ENCODE assay signal across 22 cellular contexts in genomic region chr7:143012001-143012400, GRCh38. TPM values are rescaled to one million over a fixed set of nuclear protein-coding genes. Genes with fewer than 3 reads are reported as not detected.
DNase-seq lines count a peak whose midpoint lies in the region; ATAC-seq and TF ChIP-seq lines count a peak whose summit lies in the region.
"Had no signal": no experiment of that assay in that cellular context is flagged by ENCODE, and none has a peak within 500 bp of the region (broad histone marks: within the 10 kb centered on the region; RNA-seq: fewer than 3 reads in every experiment).

No MANE protein-coding gene starts in this region.

- H3K27ac ChIP-seq in A673 (ENCODE audit: low read depth, low read length, poor library complexity, severe bottlenecking): no peak overlapping the region
- H3K27ac ChIP-seq: 22Rv1, A549 had no signal

- H3F3A ChIP-seq in Loucy (ENCODE audit: low read depth): no peaks in the 10 kb centered on the region

- H3K9ac ChIP-seq in Loucy (ENCODE audit: low read depth, low read length, poor library complexity, severe bottlenecking): peak overlapping the region; percentile 52

- DNase-seq in A673 (ENCODE audit: low spot score) (peak; percentile 44), COLO668 (lab: John Stamatoyannopoulos, UW; ENCODE audit: unreplicated experiment) (no peak), AG08395 (ENCODE audit: low spot score) (no peak)
- DNase-seq: BE2C; C1 segment of cervical spinal cord; Caco-2; CD4-positive, CD25-positive, alpha-beta regulatory T cell; CD8-positive, alpha-beta memory T cell; DMS153; DMS79; HCEC 1CT; IMR-90 had no signal

- peaks cover 10% of the 10 kb centered on the region for H3K4me1 Mint-ChIP-seq in dendritic cell treated with granulocyte-macrophage colony-stimulating factor and Interleukin-4, amounts not matched to agents 40 ng/mL and 50 ng/mL, for 4 days (ENCODE audit: low read depth)
- peaks cover 60% of the 10 kb centered on the region for H3K4me1 Mint-ChIP-seq in stimulated activated memory B cell treated with anti-CD40 and anti-IgM and Interleukin-4, amounts not matched to agents 10 μg/mL and 1 μg/mL and 100 μg/mL, for 72 hours

- no peaks in the 10 kb centered on the region for H3K9me2 ChIP-seq in Loucy (replicated peaks; ENCODE audit: low read depth, low read length)

- no peaks in the 10 kb centered on the region for H3K79me2 ChIP-seq in Loucy (ENCODE audit: insufficient read depth, low read length)

- H3K9me3 Mint-ChIP-seq in dendritic cell treated with granulocyte-macrophage colony-stimulating factor and Interleukin-4, amounts not matched to agents 40 ng/mL and 50 ng/mL, for 4 days: no peaks in the 10 kb centered on the region
- peaks cover 3% of the 10 kb centered on the region for H3K9me3 Mint-ChIP-seq in stimulated activated memory B cell treated with anti-CD40 and anti-IgM and Interleukin-4, amounts not matched to agents 10 μg/mL and 1 μg/mL and 100 μg/mL, for 72 hours
- H3K9me3 Mint-ChIP-seq: CD4-positive, CD25-positive, alpha-beta regulatory T cell; CD8-positive, alpha-beta memory T cell; GM23338 had no signal

- ATAC-seq in stimulated activated memory B cell treated with anti-CD40 and anti-IgM and Interleukin-4, amounts not matched to agents 10 μg/mL and 1 μg/mL and 100 μg/mL, for 72 hours: no peak
- no peak for ATAC-seq in HG03196 (IDR thresholded peaks at IDR 0.05; ENCODE audit: unreplicated experiment)
- ATAC-seq: A549, GM12878, GM23338, K562 had no signal

- no TSS peak for BruUV-seq in A673 (replicated peaks; lab: Mats Ljungman, UMichigan)

- H3K27ac Mint-ChIP-seq in dendritic cell treated with granulocyte-macrophage colony-stimulating factor and Interleukin-4, amounts not matched to agents 40 ng/mL and 50 ng/mL, for 4 days: peak overlapping the region; percentile 11
- H3K27ac Mint-ChIP-seq in stimulated activated memory B cell treated with anti-CD40 and anti-IgM and Interleukin-4, amounts not matched to agents 10 μg/mL and 1 μg/mL and 100 μg/mL, for 72 hours: peak overlapping the region; percentile 55
- H3K27ac Mint-ChIP-seq: CD4-positive, CD25-positive, alpha-beta regulatory T cell; CD8-positive, alpha-beta memory T cell; GM23338 had no signal

- H3K4me3 Mint-ChIP-seq in dendritic cell treated with granulocyte-macrophage colony-stimulating factor and Interleukin-4, amounts not matched to agents 40 ng/mL and 50 ng/mL, for 4 days: no peak overlapping the region
- no peak overlapping the region for H3K4me3 Mint-ChIP-seq in stimulated activated memory B cell treated with anti-CD40 and anti-IgM and Interleukin-4, amounts not matched to agents 10 μg/mL and 1 μg/mL and 100 μg/mL, for 72 hours
- H3K4me3 Mint-ChIP-seq: CD4-positive, CD25-positive, alpha-beta regulatory T cell; CD8-positive, alpha-beta memory T cell; GM23338 had no signal

- no peaks in the 10 kb centered on the region for H4K20me1 ChIP-seq in Loucy (ENCODE audit: insufficient read depth, low read length, poor library complexity, severe bottlenecking)

- H3K4me2 ChIP-seq in Loucy (ENCODE audit: low read depth, low read length, poor library complexity, severe bottlenecking): peak overlapping the region; percentile 55
- H3K4me2 ChIP-seq: A549, GM23338 had no signal

- no peak overlapping the region for H2AFZ ChIP-seq in Loucy (ENCODE audit: low read length)
- H2AFZ ChIP-seq: GM23338 had no signal

- POLR2A ChIA-PET in A673 (lab: Charles Lee; ENCODE audit: low non-redundant PET): interaction anchor here (0.6 kb wide), 2 partner anchors 77 to 114 kb away, joined by 3 to 7 read pairs; no protein-coding TSS in a partner anchor

- TF ChIP-seq CTCF in A673 (conservative IDR thresholded peaks at IDR 0.05; ENCODE audit: low read depth, low read length) (no peak), Loucy (conservative IDR thresholded peaks at IDR 0.05; ENCODE audit: low read length) (no peak)

- H3K27me3 ChIP-seq in A673 (replicated peaks; ENCODE audit: insufficient read depth, low read depth, low read length, poor library complexity): peaks cover 3% of the 10 kb centered on the region
- H3K27me3 ChIP-seq in Loucy (ENCODE audit: insufficient read depth, low read length, poor library complexity, severe bottlenecking): no peaks in the 10 kb centered on the region
- H3K27me3 ChIP-seq: BE2C had no signal

- H3K36me3 ChIP-seq in A673 (ENCODE audit: insufficient read depth, low read length, poor library complexity, severe bottlenecking): no peaks in the 10 kb centered on the region
- no peaks in the 10 kb centered on the region for H3K36me3 ChIP-seq in Loucy (ENCODE audit: insufficient read depth, low read length)
- H3K36me3 ChIP-seq: BE2C had no signal

- intact Hi-C loops in A673 (cut with micrococcal nuclease; ENCODE audit: unreplicated experiment): no loop called here
- intact Hi-C loops in dendritic cell treated with granulocyte-macrophage colony-stimulating factor and Interleukin-4, amounts not matched to agents 40 ng/mL and 50 ng/mL, for 4 days (cut with micrococcal nuclease): no loop called here

- no peaks in the 10 kb centered on the region for H3K36me3 Mint-ChIP-seq in dendritic cell treated with granulocyte-macrophage colony-stimulating factor and Interleukin-4, amounts not matched to agents 40 ng/mL and 50 ng/mL, for 4 days (ENCODE audit: low read depth)
- no peaks in the 10 kb centered on the region for H3K36me3 Mint-ChIP-seq in stimulated activated memory B cell treated with anti-CD40 and anti-IgM and Interleukin-4, amounts not matched to agents 10 μg/mL and 1 μg/mL and 100 μg/mL, for 72 hours
- H3K36me3 Mint-ChIP-seq: CD4-positive, CD25-positive, alpha-beta regulatory T cell had no signal

- no peaks in the 10 kb centered on the region for H3K4me1 ChIP-seq in A673 (ENCODE audit: insufficient read depth, low read length, poor library complexity, severe bottlenecking)
- H3K4me1 ChIP-seq in Loucy (ENCODE audit: insufficient read depth, low read length, poor library complexity, severe bottlenecking): peaks cover 35% of the 10 kb centered on the region
- H3K4me1 ChIP-seq: BE2C, Caco-2 had no signal

- H3K9me3 ChIP-seq in A673 (ENCODE audit: low read depth, low read length, poor library complexity, severe bottlenecking) (no peaks in the 10 kb centered on the region), Loucy (ENCODE audit: insufficient read depth, low read depth, low read length) (no peaks in the 10 kb centered on the region)
- H3K9me3 ChIP-seq: A549, BE2C, Caco-2 had no signal

- CTCF ChIA-PET in A673 (lab: Charles Lee): interaction anchor here (0.7 to 1.8 kb wide), 2 partner anchors 49 to 203 kb away, joined by 3 to 7 read pairs; no protein-coding TSS in a partner anchor

- peaks cover 4% of the 10 kb centered on the region for H3K27me3 Mint-ChIP-seq in dendritic cell treated with granulocyte-macrophage colony-stimulating factor and Interleukin-4, amounts not matched to agents 40 ng/mL and 50 ng/mL, for 4 days
- no peaks in the 10 kb centered on the region for H3K27me3 Mint-ChIP-seq in stimulated activated memory B cell treated with anti-CD40 and anti-IgM and Interleukin-4, amounts not matched to agents 10 μg/mL and 1 μg/mL and 100 μg/mL, for 72 hours

- H3K4me3 ChIP-seq in A673 (ENCODE audit: low read depth, low read length, poor library complexity, severe bottlenecking) (no peak overlapping the region), Loucy (ENCODE audit: low read length, poor library complexity, severe bottlenecking) (peak overlapping the region; percentile 48)
- H3K4me3 ChIP-seq: A549, GM12878, GM23338, K562 had no signal

RNA-seq across cellular contexts. Expression of gene OR9A2, which starts 14.9 kb away (rescaled TPM):
- total RNA-seq in A673 (2021): not detected in 2 replicates
- total RNA-seq: Caco-2; CD4-positive, CD25-positive, alpha-beta regulatory T cell; CD8-positive, alpha-beta memory T cell; G401; GM12878; GM23338; IMR-90; K562 had no signal

RNA-seq across cellular contexts. Expression of gene OR6V1, which starts 40.1 kb away (rescaled TPM):
- not detected in 2 replicates for total RNA-seq in A673 (2021)
- total RNA-seq: Caco-2; CD4-positive, CD25-positive, alpha-beta regulatory T cell; CD8-positive, alpha-beta memory T cell; G401; GM12878; GM23338; IMR-90; K562 had no signal

RNA-seq across cellular contexts. Expression of gene KEL, which starts 49.8 kb away (rescaled TPM):
- not detected in 2 replicates for total RNA-seq in A673 (2021)
- total RNA-seq: Caco-2, G401, IMR-90 had no signal
